ENCODE assay signal across 28 cellular contexts in genomic region chr1:108701176-108701849, GRCh38. TPM values are rescaled to one million over a fixed set of nuclear protein-coding genes. Genes with fewer than 3 reads are reported as not detected.
DNase-seq lines count a peak whose midpoint lies in the region; ATAC-seq and TF ChIP-seq lines count a peak whose summit lies in the region.
"Had no signal": no experiment of that assay in that cellular context is flagged by ENCODE, and none has a peak within 500 bp of the region (broad histone marks: within the 10 kb centered on the region; RNA-seq: fewer than 3 reads in every experiment).

No MANE protein-coding gene starts in this region.

- intact Hi-C loops in CD4-positive, alpha-beta memory T cell (cut with micrococcal nuclease), result no loop called here
- intact Hi-C loops in heart right ventricle (cut with DNase I), result no loop called here

- H3K36me3 ChIP-seq in CD4-positive, CD25-positive, alpha-beta regulatory T cell (ENCODE audit: control insufficient read depth, insufficient read depth, low read length), result peaks cover 56% of the 10 kb centered on the region
- H3K36me3 ChIP-seq in CD4-positive, alpha-beta memory T cell (ENCODE audit: insufficient read depth, low read length), result peaks cover 44% of the 10 kb centered on the region
- peaks cover 0 to 61% (median 43%) of the 10 kb centered on the region in 9 donors for H3K36me3 ChIP-seq in heart right ventricle
- H3K36me3 ChIP-seq in CD8-positive, alpha-beta memory T cell (ENCODE audit: insufficient read depth, low read length), result peaks cover 40% of the 10 kb centered on the region

- H3K27me3 Mint-ChIP-seq in activated T-cell treated with anti-CD3 and anti-CD28 coated beads, Interleukin-2, amount 50 U/mL, for 24 hours, result no peaks in the 10 kb centered on the region
- peaks cover under 1% of the 10 kb centered on the region for H3K27me3 Mint-ChIP-seq in CD4-positive, CD25-positive, alpha-beta regulatory T cell
- no peaks in the 10 kb centered on the region for H3K27me3 Mint-ChIP-seq in CD4-positive, alpha-beta memory T cell
- no peaks in the 10 kb centered on the region for H3K27me3 Mint-ChIP-seq in T-helper 17 cell
- no peaks in the 10 kb centered on the region for H3K27me3 Mint-ChIP-seq in CD8-positive, alpha-beta memory T cell
- H3K27me3 Mint-ChIP-seq: IgD-negative memory B cell had no signal

- H3K4me1 ChIP-seq in CD4-positive, CD25-positive, alpha-beta regulatory T cell (ENCODE audit: control insufficient read depth, insufficient read depth, low read length, poor library complexity, severe bottlenecking), result peaks cover 43% of the 10 kb centered on the region
- H3K4me1 ChIP-seq in CD4-positive, alpha-beta memory T cell (ENCODE audit: insufficient read depth, low read length), result peaks cover 87% of the 10 kb centered on the region
- peaks cover 0 to 38% (median 0%) of the 10 kb centered on the region in 9 donors for H3K4me1 ChIP-seq in heart right ventricle
- peaks cover 59% of the 10 kb centered on the region for H3K4me1 ChIP-seq in CD8-positive, alpha-beta memory T cell (ENCODE audit: insufficient read depth, low read length)
- H3K4me1 ChIP-seq: HAP-1 had no signal

- peaks cover 80% of the 10 kb centered on the region for H3K4me1 Mint-ChIP-seq in activated T-cell treated with anti-CD3 and anti-CD28 coated beads, Interleukin-2, amount 50 U/mL, for 24 hours (ENCODE audit: low read depth)
- H3K4me1 Mint-ChIP-seq in CD4-positive, CD25-positive, alpha-beta regulatory T cell, result peaks cover 32 to 90% (median 51%) of the 10 kb centered on the region in 4 donors
- H3K4me1 Mint-ChIP-seq in CD4-positive, alpha-beta memory T cell, result peaks cover 46 to 86% (median 69%) of the 10 kb centered on the region in 4 donors
- H3K4me1 Mint-ChIP-seq in T-helper 17 cell, result peaks cover 45% of the 10 kb centered on the region
- H3K4me1 Mint-ChIP-seq in CD8-positive, alpha-beta memory T cell, result peaks cover 59 to 94% (median 85%) of the 10 kb centered on the region in 3 donors
- H3K4me1 Mint-ChIP-seq: GM23338 had no signal

- TF ChIP-seq CTCF in heart right ventricle (IDR thresholded peaks at IDR 0.05), result no peak

- no peaks in the 10 kb centered on the region for H3K27me3 ChIP-seq in CD4-positive, CD25-positive, alpha-beta regulatory T cell (ENCODE audit: control insufficient read depth, insufficient read depth, low read length)
- no peaks in the 10 kb centered on the region for H3K27me3 ChIP-seq in CD4-positive, alpha-beta memory T cell (ENCODE audit: insufficient read depth, low read length)
- no peaks in the 10 kb centered on the region for H3K27me3 ChIP-seq in heart right ventricle
- no peaks in the 10 kb centered on the region for H3K27me3 ChIP-seq in CD8-positive, alpha-beta memory T cell (ENCODE audit: insufficient read depth, low read length, poor library complexity, severe bottlenecking)
- H3K27me3 ChIP-seq: BLaER1 treated with 17β-estradiol and CSF1 and Interleukin-3, amounts not matched to agents 10 nM and 100 nM; SJSA1 had no signal

- no peak overlapping the region for H3K4me3 Mint-ChIP-seq in activated T-cell treated with anti-CD3 and anti-CD28 coated beads, Interleukin-2, amount 50 U/mL, for 24 hours
- H3K4me3 Mint-ChIP-seq in CD4-positive, CD25-positive, alpha-beta regulatory T cell, result no peak overlapping the region
- H3K4me3 Mint-ChIP-seq in CD4-positive, alpha-beta memory T cell, result peak overlapping the region in 2 of 8 donors; percentile 18 to 34
- no peak overlapping the region for H3K4me3 Mint-ChIP-seq in T-helper 17 cell
- H3K4me3 Mint-ChIP-seq in CD8-positive, alpha-beta memory T cell, result no peak overlapping the region
- H3K4me3 Mint-ChIP-seq: GM23338, HFFc6, IgD-negative memory B cell had no signal

- no peak for DNase-seq in activated T-cell treated with anti-CD3 and anti-CD28 coated beads, Interleukin-2, amount 50 U/mL, for 24 hours
- DNase-seq in activated T-cell treated with anti-CD3 and anti-CD28 coated beads, Interleukin-2, amount 50 U/mL, for 48 hours, result no peak
- DNase-seq in CD4-positive, CD25-positive, alpha-beta regulatory T cell, result no peak
- DNase-seq in CD4-positive, alpha-beta memory T cell, result no peak
- no peak for DNase-seq in T-helper 17 cell
- DNase-seq in heart right ventricle, result no peak
- DNase-seq in CD8-positive, alpha-beta memory T cell, result no peak
- DNase-seq: AML-193; DMS153; HFFc6; NCI-H1048; NCI-H1417; NCI-H1694; NCI-H2029 treated with DMSO at 0.1 percent for 48 hours; NCI-H446 treated with DMSO at 0.1 percent for 48 hours; NCI-H526; NCI-H82; NK-92 treated with Interleukin-12 subunit alpha and Interleukin-12 subunit beta, amount 100 ng/mL, for 24 hours; PC-3; Right ventricle myocardium superior had no signal

- H3K36me3 Mint-ChIP-seq in activated T-cell treated with anti-CD3 and anti-CD28 coated beads, Interleukin-2, amount 50 U/mL, for 24 hours (ENCODE audit: low read depth), result peaks cover 65% of the 10 kb centered on the region
- peaks cover 31% of the 10 kb centered on the region for H3K36me3 Mint-ChIP-seq in CD4-positive, CD25-positive, alpha-beta regulatory T cell
- peaks cover 51 to 60% of the 10 kb centered on the region in 2 donors for H3K36me3 Mint-ChIP-seq in CD4-positive, alpha-beta memory T cell
- peaks cover 16% of the 10 kb centered on the region for H3K36me3 Mint-ChIP-seq in T-helper 17 cell (ENCODE audit: low read depth)
- peaks cover 15 to 61% (median 30%) of the 10 kb centered on the region in 3 donors for H3K36me3 Mint-ChIP-seq in CD8-positive, alpha-beta memory T cell

- peak overlapping the region; percentile 79 for H3K27ac ChIP-seq in CD4-positive, CD25-positive, alpha-beta regulatory T cell (ENCODE audit: insufficient read depth, low read length, poor library complexity, severe bottlenecking)
- H3K27ac ChIP-seq in CD4-positive, alpha-beta memory T cell (ENCODE audit: low read depth, low read length), result no peak overlapping the region
- no peak overlapping the region for H3K27ac ChIP-seq in heart right ventricle
- H3K27ac ChIP-seq in CD8-positive, alpha-beta memory T cell (ENCODE audit: low read depth, low read length), result no peak overlapping the region
- H3K27ac ChIP-seq: A549; BLaER1 treated with 17β-estradiol and CSF1 and Interleukin-3, amounts not matched to agents 10 nM and 100 nM; SJSA1 had no signal

- 84 to 85% methylated on average over 5 of the region's 5 CpGs for WGBS in heart right ventricle, 2 donors

- CTCF ChIA-PET in CD4-positive, alpha-beta memory T cell (lab: Charles Lee; ENCODE audit: partially characterized antibody), result no interaction called here
- CTCF ChIA-PET in CD8-positive, alpha-beta memory T cell (lab: Charles Lee), result no interaction called here

- no peak overlapping the region for H3K4me3 ChIP-seq in CD4-positive, CD25-positive, alpha-beta regulatory T cell (ENCODE audit: low read depth, low read length)
- H3K4me3 ChIP-seq in CD4-positive, alpha-beta memory T cell (ENCODE audit: low read length in 2 of 2), result no peak overlapping the region
- no peak overlapping the region for H3K4me3 ChIP-seq in heart right ventricle
- H3K4me3 ChIP-seq in CD8-positive, alpha-beta memory T cell (ENCODE audit: low read length), result no peak overlapping the region
- H3K4me3 ChIP-seq: A549; BLaER1 treated with 17β-estradiol and CSF1 and Interleukin-3, amounts not matched to agents 10 nM and 100 nM; GM23338; HAP-1; SJSA1 had no signal

- H3K9me3 ChIP-seq in CD4-positive, CD25-positive, alpha-beta regulatory T cell (ENCODE audit: control insufficient read depth in 2 of 2, low read length in 2 of 2), result no peaks in the 10 kb centered on the region
- no peaks in the 10 kb centered on the region for H3K9me3 ChIP-seq in CD4-positive, alpha-beta memory T cell (ENCODE audit: control insufficient read depth in 1 of 2, low read length in 2 of 2)
- H3K9me3 ChIP-seq in T-helper 17 cell (ENCODE audit: control insufficient read depth, low read length, poor library complexity, severe bottlenecking) (no peaks in the 10 kb centered on the region), heart right ventricle (no peaks in the 10 kb centered on the region)
- H3K9me3 ChIP-seq in CD8-positive, alpha-beta memory T cell (ENCODE audit: low read length), result no peaks in the 10 kb centered on the region
- H3K9me3 ChIP-seq: A549; BLaER1 treated with 17β-estradiol and CSF1 and Interleukin-3, amounts not matched to agents 10 nM and 100 nM; HAP-1; SJSA1 had no signal

- ATAC-seq in CD4-positive, CD25-positive, alpha-beta regulatory T cell (ENCODE audit: low read depth in 2 of 2), result no peak
- ATAC-seq in T-helper 17 cell, result no peak
- no peak for ATAC-seq in heart right ventricle
- ATAC-seq in HG03280 (IDR thresholded peaks at IDR 0.05; ENCODE audit: unreplicated experiment), result no peak
- ATAC-seq: A549, GM23338, PC-3 had no signal

- H3K27ac Mint-ChIP-seq in activated T-cell treated with anti-CD3 and anti-CD28 coated beads, Interleukin-2, amount 50 U/mL, for 24 hours, result peak overlapping the region; percentile 19
- H3K27ac Mint-ChIP-seq in CD4-positive, CD25-positive, alpha-beta regulatory T cell, result peak overlapping the region in 2 of 3 donors; percentile 32 to 90
- H3K27ac Mint-ChIP-seq in CD4-positive, alpha-beta memory T cell, result peak overlapping the region in 6 of 7 donors; percentile 48 to 95 (median 66)
- H3K27ac Mint-ChIP-seq in T-helper 17 cell, result peak overlapping the region; percentile 94
- H3K27ac Mint-ChIP-seq in CD8-positive, alpha-beta memory T cell, result peak overlapping the region in 3 of 8 donors; percentile 50 to 94 (median 61)
- H3K27ac Mint-ChIP-seq: GM23338, HFFc6 had no signal

- POLR2A ChIA-PET in CD4-positive, alpha-beta memory T cell (lab: Charles Lee; ENCODE audit: partially characterized antibody), result interaction anchor here (1.3 to 9.9 kb wide), 4 partner anchors 8 to 56 kb away, joined by 7 to 283 read pairs (median 74); partner anchors contain the start of genes HENMT1 and PRPF38B
- POLR2A ChIA-PET in CD8-positive, alpha-beta memory T cell (lab: Charles Lee), result interaction anchor here (9.5 kb wide), 1 partner anchor 8 kb away, joined by 65 read pairs; the partner anchor contains the start of gene PRPF38B

- no peaks in the 10 kb centered on the region for H3K9me3 Mint-ChIP-seq in activated T-cell treated with anti-CD3 and anti-CD28 coated beads, Interleukin-2, amount 50 U/mL, for 24 hours
- no peaks in the 10 kb centered on the region for H3K9me3 Mint-ChIP-seq in CD4-positive, CD25-positive, alpha-beta regulatory T cell
- H3K9me3 Mint-ChIP-seq in CD4-positive, alpha-beta memory T cell, result no peaks in the 10 kb centered on the region
- H3K9me3 Mint-ChIP-seq in CD8-positive, alpha-beta memory T cell, result no peaks in the 10 kb centered on the region
- H3K9me3 Mint-ChIP-seq: GM23338, HFFc6, IgD-negative memory B cell had no signal

RNA-seq across cellular contexts. Expression of gene PRPF38B, which starts 9.2 kb away (rescaled TPM):
- 132 TPM for total RNA-seq in CD4-positive, CD25-positive, alpha-beta regulatory T cell
- 10 to 100 TPM; 18.9 to 31.4 (median 20.2) TPM for polyA plus RNA-seq in CD4-positive, CD25-positive, alpha-beta regulatory T cell
- 100 to 1,000 TPM; 124 to 126 TPM for total RNA-seq in CD4-positive, alpha-beta memory T cell
- polyA plus RNA-seq in CD4-positive, alpha-beta memory T cell, result 10 to 100 TPM; 11.9 to 35.8 TPM
- total RNA-seq in T-helper 17 cell (100 to 1,000 TPM; 124 to 134 TPM), heart right ventricle (10 to 100 TPM; 11.2 to 22.8 (median 13.3) TPM)
- polyA plus RNA-seq in heart right ventricle, result 10 to 100 TPM; 15.1 to 42.7 TPM
- total RNA-seq in CD8-positive, alpha-beta memory T cell, result 10 to 100 TPM; 74.8 to 78.1 TPM
- 32.3 TPM for polyA plus RNA-seq in CD8-positive, alpha-beta memory T cell

RNA-seq across cellular contexts. Expression of gene FNDC7, which starts 11.4 kb away (rescaled TPM):
- total RNA-seq in CD4-positive, CD25-positive, alpha-beta regulatory T cell, result 0.20 TPM
- polyA plus RNA-seq in CD4-positive, CD25-positive, alpha-beta regulatory T cell, result not detected
- under 1 TPM; 0.17 TPM for total RNA-seq in CD4-positive, alpha-beta memory T cell
- under 1 TPM in 1 of 2 donors, not detected in 1; 0.10 TPM for polyA plus RNA-seq in CD4-positive, alpha-beta memory T cell
- total RNA-seq in T-helper 17 cell (under 1 TPM; 0.18 to 0.35 TPM), heart right ventricle (under 1 TPM in 1 of 10 donors, not detected in 9; 0.13 TPM)
- not detected for polyA plus RNA-seq in heart right ventricle
- under 1 TPM in 1 of 2 experiments, not detected in 1; 0.09 TPM for total RNA-seq in CD8-positive, alpha-beta memory T cell
- not detected for polyA plus RNA-seq in CD8-positive, alpha-beta memory T cell
- total RNA-seq: PC-3, Right ventricle myocardium superior, SJSA1 had no signal
- polyA plus RNA-seq: A549, IgD-negative memory B cell had no signal

RNA-seq across cellular contexts. Expression of gene HENMT1, which starts 40.4 kb away (rescaled TPM):
- 7.8 TPM for total RNA-seq in CD4-positive, CD25-positive, alpha-beta regulatory T cell
- polyA plus RNA-seq in CD4-positive, CD25-positive, alpha-beta regulatory T cell, result 10 to 100 TPM; 23.6 to 36.1 (median 29.8) TPM
- total RNA-seq in CD4-positive, alpha-beta memory T cell, result 10 to 100 TPM; 19.1 to 19.3 TPM
- 10 to 100 TPM; 33.4 to 33.9 TPM for polyA plus RNA-seq in CD4-positive, alpha-beta memory T cell
- total RNA-seq in T-helper 17 cell (10 to 100 TPM in 1 of 2 donors, 1 to 10 TPM in 1; 9.2 to 10.3 TPM), heart right ventricle (1 to 10 TPM in 5 of 10 donors, under 1 TPM in 5; 0.36 to 3.0 (median 1.3) TPM)
- 1 to 10 TPM in 1 of 2 donors, under 1 TPM in 1; 0.66 to 1.2 TPM for polyA plus RNA-seq in heart right ventricle
- 10 to 100 TPM; 29.6 to 31.3 TPM for total RNA-seq in CD8-positive, alpha-beta memory T cell
- polyA plus RNA-seq in CD8-positive, alpha-beta memory T cell, result 55.2 TPM
- total RNA-seq: Daoy had no signal

RNA-seq across cellular contexts. Expression of gene STXBP3, which starts 45.2 kb away (rescaled TPM):
- 71.8 TPM for total RNA-seq in CD4-positive, CD25-positive, alpha-beta regulatory T cell
- polyA plus RNA-seq in CD4-positive, CD25-positive, alpha-beta regulatory T cell, result 10 to 100 TPM; 43.5 to 56.3 (median 53.2) TPM
- total RNA-seq in CD4-positive, alpha-beta memory T cell, result 10 to 100 TPM; 90.9 to 92.5 TPM
- 10 to 100 TPM; 69.0 to 74.1 TPM for polyA plus RNA-seq in CD4-positive, alpha-beta memory T cell
- total RNA-seq in T-helper 17 cell (10 to 100 TPM; 56.4 to 61.8 TPM), heart right ventricle (10 to 100 TPM; 18.1 to 34.4 (median 22.9) TPM)
- 10 to 100 TPM; 19.7 to 34.5 TPM for polyA plus RNA-seq in heart right ventricle
- 10 to 100 TPM; 43.2 to 43.3 TPM for total RNA-seq in CD8-positive, alpha-beta memory T cell
- 54.8 TPM for polyA plus RNA-seq in CD8-positive, alpha-beta memory T cell
